ENCODE assay signal across 1 cellular context in the genomic region with DNA sequence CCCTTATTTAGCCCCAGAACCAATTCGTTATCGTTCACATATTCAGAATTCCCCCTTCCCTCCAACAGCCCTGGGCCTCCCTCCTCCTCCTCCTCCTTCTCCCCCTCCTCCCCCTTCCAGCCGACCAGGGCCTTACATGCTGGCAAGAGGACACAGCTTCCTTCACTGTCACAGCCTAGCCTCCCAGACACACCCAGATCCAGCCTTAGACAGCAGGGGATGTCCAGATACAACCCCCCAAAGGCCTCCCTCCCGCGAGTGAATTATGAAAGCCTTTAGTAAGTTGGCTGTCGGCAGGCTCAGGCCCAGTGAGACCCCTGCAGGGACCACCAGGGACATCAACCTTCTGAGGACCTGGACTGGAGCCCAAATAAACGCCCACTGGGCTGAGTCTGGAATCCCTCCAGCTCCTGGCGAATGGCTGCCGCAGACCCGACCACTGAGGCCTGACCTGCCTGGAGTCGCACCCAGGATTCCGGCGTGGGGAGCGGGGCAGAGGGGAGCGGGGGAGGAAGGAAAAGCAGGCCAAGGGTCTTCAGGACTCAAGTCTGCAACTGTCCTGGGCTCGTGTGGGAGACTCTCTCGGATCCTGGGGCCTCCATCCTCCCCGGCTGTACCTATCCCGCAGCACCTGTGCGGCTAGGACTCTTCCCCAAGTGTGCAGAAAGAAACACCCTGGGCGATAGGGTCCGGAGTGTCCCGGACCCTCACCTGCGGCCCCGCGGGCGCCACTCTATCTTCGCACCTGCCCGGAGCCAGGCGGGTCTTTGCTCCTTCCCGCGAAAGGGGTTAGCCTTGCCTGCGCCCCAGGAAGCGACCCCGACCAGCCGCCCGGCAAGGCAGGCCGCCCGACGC.
A peak's percentile ranks its signal among the peaks of the same experiment; 100 is the strongest.
TF ChIP-seq lines count a peak whose summit lies in the region.

No MANE protein-coding gene starts in this region.

TF ChIP-seq in K562, 482 proteins besides CTCF, POLR2A, EP300 and RAD21 (continued from another document):
- TF ChIP-seq STAT6 (CRISPR knock-in tag; IDR thresholded peaks at IDR 0.05) (no peak), CTBP1 (IDR thresholded peaks at IDR 0.05; ENCODE audit: borderline replicate concordance) (0 out of 2 replicates have a peak, but pooled peaks have one; percentile 12), MBD2 (IDR thresholded peaks at IDR 0.05; ENCODE audit: borderline replicate concordance, low read depth) (0 out of 2 replicates have a peak, but pooled peaks have one; percentile 42), POLR2G (IDR thresholded peaks at IDR 0.05; ENCODE audit: low read depth, low read length) (no peak), KAT7 (CRISPR knock-in tag; IDR thresholded peaks at IDR 0.05; ENCODE audit: borderline replicate concordance) (0 out of 2 replicates have a peak, but pooled peaks have one; percentile 47), MAFK (IDR thresholded peaks at IDR 0.05; ENCODE audit: low read length) (no peak), EP400 (IDR thresholded peaks at IDR 0.05) (peak; percentile 55; the same call in 1 of the 2 replicates), BDP1 (IDR thresholded peaks at IDR 0.05; ENCODE audit: insufficient read depth, insufficient read length) (no peak), CBFA2T2 (conservative IDR thresholded peaks at IDR 0.05) (no peak), YY1 (IDR thresholded peaks at IDR 0.05; ENCODE audit: borderline replicate concordance in 1 of 3, control insufficient read depth in 1 of 3, extremely low read depth in 1 of 3, insufficient read depth in 3 of 3, insufficient read length in 1 of 3, insufficient replicate concordance in 2 of 3, low read depth in 1 of 3, low read length in 2 of 3) (peak in 1 of 3 experiments; percentile 74), CSDE1 (IDR thresholded peaks at IDR 0.05) (no peak), PHF8 (IDR thresholded peaks at IDR 0.05; ENCODE audit: borderline replicate concordance, low read length) (no peak), E2F6 (IDR thresholded peaks at IDR 0.05; ENCODE audit: borderline replicate concordance in 1 of 2, extremely low read depth in 1 of 2, insufficient read depth in 1 of 2, insufficient read length in 1 of 2, low read depth in 1 of 2, low read length in 1 of 2, poor library complexity in 1 of 2, severe bottlenecking in 1 of 2) (peak in 1 of 2 experiments; percentile 74), NBN (IDR thresholded peaks at IDR 0.05; ENCODE audit: low read depth) (no peak), ZBTB26 (CRISPR knock-in tag; IDR thresholded peaks at IDR 0.05) (no peak), TBL1XR1 (IDR thresholded peaks at IDR 0.05; ENCODE audit: low read length in 2 of 2) (no peak), NFIC (IDR thresholded peaks at IDR 0.05) (peak; percentile 86), ATF6 (CRISPR knock-in tag; IDR thresholded peaks at IDR 0.05) (no peak), RAD51 (IDR thresholded peaks at IDR 0.05; ENCODE audit: borderline replicate concordance, low read depth) (no peak), RBFOX2 (IDR thresholded peaks at IDR 0.05; ENCODE audit: low read depth, low read length) (0 out of 2 replicates have a peak, but pooled peaks have one; percentile 1), HMG20B (CRISPR knock-in tag; IDR thresholded peaks at IDR 0.05) (no peak), PCBP1 (IDR thresholded peaks at IDR 0.05; ENCODE audit: low read depth, low read length, poor library complexity, severe bottlenecking) (no peak), ARID1B (IDR thresholded peaks at IDR 0.05) (peak; percentile 36; the same call in 1 of the 2 replicates), TOE1 (IDR thresholded peaks at IDR 0.05; ENCODE audit: borderline replicate concordance) (peak; percentile 33; the same call in 1 of the 2 replicates), TOE1 (CRISPR knock-in tag; IDR thresholded peaks at IDR 0.05; ENCODE audit: borderline replicate concordance, low read depth) (no peak), ZFPM2 (CRISPR knock-in tag; IDR thresholded peaks at IDR 0.05) (no peak), SUPT5H (IDR thresholded peaks at IDR 0.05) (0 out of 2 replicates have a peak, but pooled peaks have one; percentile 40), FIP1L1 (IDR thresholded peaks at IDR 0.05; ENCODE audit: low read depth, low read length, poor library complexity, severe bottlenecking) (no peak), MYBL2 (IDR thresholded peaks at IDR 0.05; ENCODE audit: low read depth) (no peak), MYBL2 (CRISPR knock-in tag; IDR thresholded peaks at IDR 0.05; ENCODE audit: borderline replicate concordance) (no peak), NELFE (IDR thresholded peaks at IDR 0.05; ENCODE audit: insufficient read depth, insufficient read length) (no peak), NFIX (CRISPR knock-in tag; IDR thresholded peaks at IDR 0.05; ENCODE audit: low read depth) (no peak; the same call in 1 of the 2 replicates), CREB1 (IDR thresholded peaks at IDR 0.05) (no peak), CREB1 (CRISPR knock-in tag; IDR thresholded peaks at IDR 0.05) (no peak), EGR1 (conservative IDR thresholded peaks at IDR 0.05) (peak; percentile 33; the same call in 1 of the 2 replicates), XRCC5 (IDR thresholded peaks at IDR 0.05; ENCODE audit: low read depth, low read length) (no peak)
- TF ChIP-seq, protein P1, sequence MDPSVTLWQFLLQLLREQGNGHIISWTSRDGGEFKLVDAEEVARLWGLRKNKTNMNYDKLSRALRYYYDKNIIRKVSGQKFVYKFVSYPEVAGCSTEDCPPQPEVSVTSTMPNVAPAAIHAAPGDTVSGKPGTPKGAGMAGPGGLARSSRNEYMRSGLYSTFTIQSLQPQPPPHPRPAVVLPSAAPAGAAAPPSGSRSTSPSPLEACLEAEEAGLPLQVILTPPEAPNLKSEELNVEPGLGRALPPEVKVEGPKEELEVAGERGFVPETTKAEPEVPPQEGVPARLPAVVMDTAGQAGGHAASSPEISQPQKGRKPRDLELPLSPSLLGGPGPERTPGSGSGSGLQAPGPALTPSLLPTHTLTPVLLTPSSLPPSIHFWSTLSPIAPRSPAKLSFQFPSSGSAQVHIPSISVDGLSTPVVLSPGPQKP (CRISPR knock-in tag; IDR thresholded peaks at IDR 0.05), result no peak
- TF ChIP-seq, protein P2, sequence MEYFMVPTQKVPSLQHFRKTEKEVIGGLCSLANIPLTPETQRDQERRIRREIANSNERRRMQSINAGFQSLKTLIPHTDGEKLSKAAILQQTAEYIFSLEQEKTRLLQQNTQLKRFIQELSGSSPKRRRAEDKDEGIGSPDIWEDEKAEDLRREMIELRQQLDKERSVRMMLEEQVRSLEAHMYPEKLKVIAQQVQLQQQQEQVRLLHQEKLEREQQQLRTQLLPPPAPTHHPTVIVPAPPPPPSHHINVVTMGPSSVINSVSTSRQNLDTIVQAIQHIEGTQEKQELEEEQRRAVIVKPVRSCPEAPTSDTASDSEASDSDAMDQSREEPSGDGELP (CRISPR knock-in tag; IDR thresholded peaks at IDR 0.05; ENCODE audit: borderline replicate concordance), result peak; percentile 23; the same call in 1 of the 2 replicates
- TF ChIP-seq, protein P3, sequence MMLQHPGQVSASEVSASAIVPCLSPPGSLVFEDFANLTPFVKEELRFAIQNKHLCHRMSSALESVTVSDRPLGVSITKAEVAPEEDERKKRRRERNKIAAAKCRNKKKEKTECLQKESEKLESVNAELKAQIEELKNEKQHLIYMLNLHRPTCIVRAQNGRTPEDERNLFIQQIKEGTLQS (IDR thresholded peaks at IDR 0.05), result no peak
- TF ChIP-seq, protein P3 (CRISPR knock-in tag; conservative IDR thresholded peaks at IDR 0.05), result no peak
- TF ChIP-seq, protein P4, sequence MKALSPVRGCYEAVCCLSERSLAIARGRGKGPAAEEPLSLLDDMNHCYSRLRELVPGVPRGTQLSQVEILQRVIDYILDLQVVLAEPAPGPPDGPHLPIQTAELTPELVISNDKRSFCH (CRISPR knock-in tag; IDR thresholded peaks at IDR 0.05), result no peak
- TF ChIP-seq, protein P4 (tag; IDR thresholded peaks at IDR 0.05), result no peak
